Comparison of ENCODE assay signal across 9 cellular contexts in genomic region chr9:35811364-35812024, GRCh38. TPM values are rescaled to one million over a fixed set of nuclear protein-coding genes. Genes with fewer than 3 reads are reported as not detected.
DNase-seq lines count a peak whose midpoint lies in the region; ATAC-seq, FAIRE-seq and TF ChIP-seq lines count a peak whose summit lies in the region.
"Had no signal": no experiment of that assay in that cellular context is flagged by ENCODE, and none has a peak within 500 bp of the region (broad histone marks: within the 10 kb centered on the region; RNA-seq: fewer than 3 reads in every experiment).

No MANE protein-coding gene starts in this region.

- TF ChIP-seq EP300 in esophagus muscularis mucosa (IDR thresholded peaks at IDR 0.05), result no peak

- no peaks in the 10 kb centered on the region for H4K20me1 ChIP-seq in DOHH2 (ENCODE audit: control insufficient read depth, insufficient read depth, low read depth, low read length)

- H3K4me1 ChIP-seq in DOHH2 (ENCODE audit: control insufficient read depth, low read length), result peaks cover 36% of the 10 kb centered on the region
- peaks cover 30 to 47% (median 44%) of the 10 kb centered on the region in 4 donors for H3K4me1 ChIP-seq in esophagus muscularis mucosa
- H3K4me1 ChIP-seq in pancreas, result peaks cover 0 to 20% (median 9%) of the 10 kb centered on the region in 3 donors

- TF ChIP-seq CTCF in DOHH2 (IDR thresholded peaks at IDR 0.05; ENCODE audit: low read depth, low read length, poor library complexity, severe bottlenecking), result no peak
- TF ChIP-seq CTCF in esophagus muscularis mucosa (IDR thresholded peaks at IDR 0.05), result no peak
- no peak for TF ChIP-seq CTCF in pancreas (IDR thresholded peaks at IDR 0.05)

- peak overlapping the region; percentile 100 for H3K4me2 ChIP-seq in DOHH2 (ENCODE audit: low read length)

- H3K9me3 ChIP-seq in DOHH2 (ENCODE audit: control insufficient read depth, insufficient read depth, low read length) (0 out of 2 replicates have a peak, but pooled peaks cover 3% of the 10 kb centered on the region), esophagus muscularis mucosa (no peaks in the 10 kb centered on the region), pancreas (no peaks in the 10 kb centered on the region)

- no peak for FAIRE-seq in pancreas (lab: Jason Lieb, UNC)

- ATAC-seq in pancreas, result peak in 1 of 4 donors; percentile 2
- ATAC-seq in HG02642 (IDR thresholded peaks at IDR 0.05; ENCODE audit: poor library complexity, unreplicated experiment), result no peak
- ATAC-seq in GM21717 (IDR thresholded peaks at IDR 0.05; ENCODE audit: unreplicated experiment), result no peak

- H3K4me3 ChIP-seq in DOHH2 (ENCODE audit: low read length) (peak overlapping the region; percentile 78), esophagus muscularis mucosa (peak overlapping the region; percentile 52 to 65 (median 58)), pancreas (peak overlapping the region; percentile 13 to 43 (median 36))

- H3K36me3 ChIP-seq in DOHH2 (ENCODE audit: control insufficient read depth, low read length) (peaks cover 12% of the 10 kb centered on the region), esophagus muscularis mucosa (peaks cover 16 to 41% (median 34%) of the 10 kb centered on the region in 4 donors), pancreas (peaks cover 0 to 3% (median 0%) of the 10 kb centered on the region in 3 donors)

- TF ChIP-seq POLR2A in esophagus muscularis mucosa (IDR thresholded peaks at IDR 0.05; ENCODE audit: low read depth), result no peak

- H3F3A ChIP-seq in DOHH2 (ENCODE audit: control insufficient read depth, insufficient read depth), result peaks cover 6% of the 10 kb centered on the region

- H3K27ac ChIP-seq in DOHH2 (ENCODE audit: low read depth, low read length) (no peak overlapping the region), esophagus muscularis mucosa (replicated peaks in 1 of 4) (peak overlapping the region; percentile 94 to 100 (median 96)), pancreas (peak overlapping the region in 3 of 4 donors; percentile 11 to 71 (median 29))

- 64% methylated on average over 1 of the region's 13 CpGs for WGBS in esophagus muscularis mucosa
- WGBS in pancreas, 2 donors, result 13 to 16% methylated on average over 13 of the region's 13 CpGs

- H3K9me2 ChIP-seq in DOHH2 (replicated peaks; ENCODE audit: control insufficient read depth, low read length), result no peaks in the 10 kb centered on the region

- intact Hi-C loops in esophagus muscularis mucosa (cut with DNase I), result no loop called here
- intact Hi-C loops in pancreas (cut with DNase I), result loop anchor here in 1 of 3 donors (10.0 kb wide), 1 partner anchor 57 kb away; the partner anchor contains the start of gene MSMP

- H3K27me3 ChIP-seq in DOHH2 (ENCODE audit: control insufficient read depth, low read length) (no peaks in the 10 kb centered on the region), esophagus muscularis mucosa (no peaks in the 10 kb centered on the region), pancreas (no peaks in the 10 kb centered on the region)

- peaks cover 13% of the 10 kb centered on the region for H3K79me2 ChIP-seq in DOHH2 (ENCODE audit: control insufficient read depth, low read length)

- peak; percentile 62 for DNase-seq in RPMI7951 (ENCODE audit: low read depth)
- no peak for DNase-seq in esophagus muscularis mucosa (ENCODE audit: extremely low spot score)
- DNase-seq in pancreas, result peak in 5 of 6 donors; percentile 47 to 84 (median 63)
- DNase-seq in middle frontal gyrus (ENCODE audit: extremely low spot score, low spot score), result no peak
- no peak for DNase-seq in NCI-H146 (lab: John Stamatoyannopoulos, UW)

RNA-seq across cellular contexts. Expression of gene SPAG8, which starts 0.6 kb away (rescaled TPM):
- 1.7 and 1.8 TPM in 2 replicates for total RNA-seq in RPMI7951 (2014; rRNA removed; shearing (Covaris generic))
- total RNA-seq in esophagus muscularis mucosa, result 1 to 10 TPM in 1 of 4 donors, under 1 TPM in 3; 0.65 to 2.0 (median 0.83) TPM
- total RNA-seq in pancreas, result 1 to 10 TPM in 2 of 6 donors, under 1 TPM in 4; 0.52 to 1.8 (median 0.83) TPM
- polyA plus RNA-seq in pancreas, result 1 to 10 TPM; 1.6 to 3.1 TPM

RNA-seq across cellular contexts. Expression of gene HINT2, which starts 3.3 kb away (rescaled TPM):
- 57.7 and 63.2 TPM in 2 replicates for total RNA-seq in RPMI7951 (2014; rRNA removed; shearing (Covaris generic))
- total RNA-seq in esophagus muscularis mucosa, result 10 to 100 TPM; 23.4 to 32.4 (median 27.5) TPM
- total RNA-seq in pancreas, result 10 to 100 TPM; 20.6 to 43.7 (median 29.7) TPM
- polyA plus RNA-seq in pancreas, result 10 to 100 TPM; 51.7 to 64.2 TPM

RNA-seq across cellular contexts. Expression of gene FAM221B, which starts 17.0 kb away (rescaled TPM):
- not detected in 2 replicates for total RNA-seq in RPMI7951 (2014; rRNA removed; shearing (Covaris generic))
- total RNA-seq in esophagus muscularis mucosa (not detected), pancreas (not detected)
- under 1 TPM in 1 of 2 donors, not detected in 1; 0.11 TPM for polyA plus RNA-seq in pancreas
- total RNA-seq: HT1080 had no signal

RNA-seq across cellular contexts. Expression of gene TMEM8B, which starts 17.5 kb away (rescaled TPM):
- 1.4 and 1.9 TPM in 2 replicates for total RNA-seq in RPMI7951 (2014; rRNA removed; shearing (Covaris generic))
- total RNA-seq in esophagus muscularis mucosa, result 10 to 100 TPM in 3 of 4 donors, 1 to 10 TPM in 1; 10.0 to 27.0 (median 20.3) TPM
- 10 to 100 TPM in 1 of 6 donors, 1 to 10 TPM in 5; 4.9 to 10.3 (median 7.0) TPM for total RNA-seq in pancreas
- 10 to 100 TPM; 11.1 to 17.2 TPM for polyA plus RNA-seq in pancreas

RNA-seq across cellular contexts. Expression of gene NPR2, which starts 20.1 kb away (rescaled TPM):
- total RNA-seq in RPMI7951 (2014; rRNA removed; shearing (Covaris generic)), result 13.3 and 14.7 TPM in 2 replicates
- total RNA-seq in esophagus muscularis mucosa (10 to 100 TPM; 22.0 to 35.9 (median 29.7) TPM), pancreas (1 to 10 TPM; 2.2 to 7.9 (median 2.7) TPM)
- 10 to 100 TPM in 1 of 2 donors, 1 to 10 TPM in 1; 8.3 to 14.6 TPM for polyA plus RNA-seq in pancreas

Comparison
In these comparisons a context has a peak if more than half of its experiments do, and no peak if none do; other contexts are left out.
1. DNase-seq: peak in RPMI7951 (single experiment) and pancreas (5 of 6); none in esophagus muscularis mucosa (single experiment), middle frontal gyrus (single experiment) and NCI-H146 (single experiment).
2. Peak in every context shown above with its lines, with median percentiles within 50 percentile points of each other: H3K4me3 ChIP-seq.